Comparison of ENCODE assay signal across 1 cellular context in the genomic region with DNA sequence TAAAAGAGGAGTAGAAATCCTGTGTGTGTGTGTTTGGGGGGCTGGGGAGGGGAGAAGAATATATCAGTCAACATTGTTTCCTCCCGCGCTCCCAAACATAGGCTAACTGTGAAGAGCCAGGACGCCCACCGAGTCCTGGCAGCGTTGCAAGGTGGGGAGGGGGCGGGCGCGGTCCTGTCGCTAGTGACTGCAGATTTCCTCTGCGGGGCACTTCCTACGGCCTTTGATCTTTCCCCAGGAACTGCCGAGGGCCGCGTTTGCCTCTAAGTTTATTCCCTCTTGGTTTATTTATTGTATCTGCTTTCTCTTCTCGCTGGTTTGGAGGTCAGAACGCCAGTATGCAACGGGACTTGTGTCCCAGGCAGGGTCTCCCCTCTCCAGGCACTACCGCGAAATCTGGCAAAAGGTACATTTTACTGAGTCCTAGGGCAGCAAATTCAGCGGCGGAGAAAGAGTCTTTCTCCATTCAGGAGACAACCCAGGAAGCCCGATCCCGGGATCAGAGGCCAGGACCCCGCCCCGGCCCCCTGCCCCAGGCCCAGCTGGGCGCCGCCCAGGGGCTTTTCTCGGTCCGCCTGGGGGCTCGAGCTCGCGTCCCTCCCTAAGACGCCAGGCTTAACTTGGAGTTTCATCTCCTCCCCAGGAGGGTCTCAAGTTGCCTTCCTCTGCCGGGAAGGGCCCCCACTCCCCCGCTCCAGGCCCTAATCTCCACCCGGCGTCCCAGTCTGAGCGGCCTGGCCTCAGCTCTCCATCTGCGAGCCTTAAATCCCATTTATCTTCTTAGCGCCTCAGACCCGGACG.
TF ChIP-seq lines count a peak whose summit lies in the region.

No MANE protein-coding gene starts in this region.

TF ChIP-seq in SK-N-SH, 30 proteins besides CTCF, POLR2A, EP300 and RAD21 (continued from another document):
- TF ChIP-seq CHD2 (IDR thresholded peaks at IDR 0.05; ENCODE audit: low read length, partially characterized antibody) (no peak), SIN3A (IDR thresholded peaks at IDR 0.05; ENCODE audit: borderline replicate concordance, low read depth, low read length) (no peak), MEF2A (IDR thresholded peaks at IDR 0.05; ENCODE audit: borderline replicate concordance, low read depth) (no peak), FOXJ3 (CRISPR knock-in tag; IDR thresholded peaks at IDR 0.05) (no peak)
